Comparison of ENCODE assay signal across 16 cellular contexts in genomic region chr4:15339732-15340131, GRCh38.
DNase-seq lines count a peak whose midpoint lies in the region; ATAC-seq and TF ChIP-seq lines count a peak whose summit lies in the region.
"Had no signal": no experiment of that assay in that cellular context is flagged by ENCODE, and none has a peak within 500 bp of the region (broad histone marks: within the 10 kb centered on the region; RNA-seq: fewer than 3 reads in every experiment).

No MANE protein-coding gene starts in this region.

- no peak for TF ChIP-seq CTCF in suprapubic skin (IDR thresholded peaks at IDR 0.05)

- peak; percentile 86 for DNase-seq in amniotic epithelial cell (ENCODE audit: low read depth)
- peak; percentile 66 for DNase-seq in fibroblast of gingiva (ENCODE audit: low read depth)
- no peak for DNase-seq in suprapubic skin (ENCODE audit: low spot score in 2 of 2)
- no peak for DNase-seq in HT-29 (ENCODE audit: low spot score)
- no peak for DNase-seq in NCI-H187 (lab: John Stamatoyannopoulos, UW)
- DNase-seq in NAMALWA (ENCODE audit: low spot score) = no peak
- DNase-seq: activated naive CD4-positive, alpha-beta T cell treated with Interleukin-2 at 50 U/mL for 16 hours; activated T-cell treated with anti-CD3 and anti-CD28 coated beads, Interleukin-2, amount 50 U/mL, for 24 hours; CD4-positive, alpha-beta T cell; endodermal cell; GDM1; NCI-H1417 treated with DMSO at 0.1 percent for 48 hours; NCI-H524 had no signal

- ATAC-seq in HG03159 (IDR thresholded peaks at IDR 0.05; ENCODE audit: unreplicated experiment) = no peak

- no peak for TF ChIP-seq EP300 in suprapubic skin (IDR thresholded peaks at IDR 0.05)

- TF ChIP-seq POLR2A in suprapubic skin (IDR thresholded peaks at IDR 0.05) = no peak

- peak overlapping the region; percentile 45 to 46 for H3K4me3 ChIP-seq in muscle layer of duodenum (ENCODE audit: low read depth in 1 of 2, low read length in 2 of 2)
- peak overlapping the region; percentile 19 for H3K4me3 ChIP-seq in suprapubic skin

- 40% methylated on average over 5 of the region's 5 CpGs for WGBS in suprapubic skin

- H3K27me3 ChIP-seq in muscle layer of duodenum (ENCODE audit: low read depth, low read length) (no peaks in the 10 kb centered on the region), suprapubic skin (no peaks in the 10 kb centered on the region)

- no peaks in the 10 kb centered on the region for H3K9me3 ChIP-seq in muscle layer of duodenum (ENCODE audit: control insufficient read depth in 1 of 2, low read length in 2 of 2)
- H3K9me3 ChIP-seq in suprapubic skin = no peaks in the 10 kb centered on the region

- no peaks in the 10 kb centered on the region for H3K36me3 ChIP-seq in muscle layer of duodenum (ENCODE audit: control insufficient read depth in 1 of 2, insufficient read depth in 2 of 2, low read length in 2 of 2)
- no peaks in the 10 kb centered on the region for H3K36me3 ChIP-seq in suprapubic skin

- H3K4me1 ChIP-seq in muscle layer of duodenum (ENCODE audit: control insufficient read depth in 1 of 2, insufficient read depth in 2 of 2, low read length in 2 of 2) = peaks cover 0 to 4% of the 10 kb centered on the region in 2 donors
- H3K4me1 ChIP-seq in suprapubic skin = peaks cover 3% of the 10 kb centered on the region

- H3K27ac ChIP-seq in muscle layer of duodenum (ENCODE audit: low read length) = no peak overlapping the region
- H3K27ac ChIP-seq in suprapubic skin = peak overlapping the region; percentile 25
- H3K27ac ChIP-seq: RWPE1 had no signal

Comparison
In these comparisons a context has a peak if more than half of its experiments do, and no peak if none do; other contexts are left out.
1. DNase-seq: peak in amniotic epithelial cell (single experiment) and fibroblast of gingiva (single experiment); none in suprapubic skin (0 of 2), HT-29 (single experiment), NCI-H187 (0 of 2) and NAMALWA (single experiment).